ENCODE assay signal across 9 cellular contexts in genomic region chr4:143359794-143360193, GRCh38. TPM values are rescaled to one million over a fixed set of nuclear protein-coding genes. Genes with fewer than 3 reads are reported as not detected.
A peak's percentile ranks its signal among the peaks of the same experiment; 100 is the strongest.
DNase-seq lines count a peak whose midpoint lies in the region; ATAC-seq lines count a peak whose summit lies in the region.
"Had no signal": no experiment of that assay in that cellular context is flagged by ENCODE, and none has a peak within 500 bp of the region (broad histone marks: within the 10 kb centered on the region; RNA-seq: fewer than 3 reads in every experiment).

No MANE protein-coding gene starts in this region.

- H3K36me3 Mint-ChIP-seq in activated naive CD8-positive, alpha-beta T cell, result no peaks in the 10 kb centered on the region

- peak overlapping the region; percentile 46 for H3K4me3 Mint-ChIP-seq in activated naive CD8-positive, alpha-beta T cell

- H3K9me3 Mint-ChIP-seq in activated naive CD8-positive, alpha-beta T cell (ENCODE audit: low read depth), result no peaks in the 10 kb centered on the region

- peak; percentile 0 for ATAC-seq in HG02938 (IDR thresholded peaks at IDR 0.05; ENCODE audit: unreplicated experiment)

- peaks cover 22% of the 10 kb centered on the region for H3K4me1 Mint-ChIP-seq in activated naive CD8-positive, alpha-beta T cell (ENCODE audit: low read depth)

- peak overlapping the region; percentile 60 to 94 (median 84); a peak in 21 of 22 replicates for H3K27ac ChIP-seq in BLaER1 treated with 17β-estradiol and CSF1 and Interleukin-3, amounts not matched to agents 10 nM and 100 nM

- H3K36me3 ChIP-seq in BLaER1 treated with 17β-estradiol and CSF1 and Interleukin-3, amounts not matched to agents 10 nM and 100 nM, result peaks cover 0 to 18% (median 5%) of the 10 kb centered on the region in 11 experiments; a peak in 7 of 22 replicates
- no peaks in the 10 kb centered on the region for H3K36me3 ChIP-seq in mucosa of stomach (ENCODE audit: control insufficient read depth, insufficient read depth, low read length)

- H3K4me1 ChIP-seq in BLaER1 treated with 17β-estradiol and CSF1 and Interleukin-3, amounts not matched to agents 10 nM and 100 nM, result peaks cover 57 to 90% (median 79%) of the 10 kb centered on the region in 10 experiments
- H3K4me1 ChIP-seq in mucosa of stomach (ENCODE audit: control insufficient read depth, insufficient read depth, low read length), result peaks cover 41% of the 10 kb centered on the region

- H3K27ac Mint-ChIP-seq in activated naive CD8-positive, alpha-beta T cell, result peak overlapping the region; percentile 67

- DNase-seq in cerebellum (ENCODE audit: low spot score), result no peak
- no peak for DNase-seq in SKM-1 treated with dmso at 0.1 percent for 144 hours (lab: John Stamatoyannopoulos, UW; ENCODE audit: unreplicated experiment)
- no peak for DNase-seq in activated effector memory CD4-positive, alpha-beta T cell treated with anti-CD3 and anti-CD28 coated beads, Interleukin-2, amount 50 U/mL, for 16 hours
- DNase-seq in NCI-H1105 treated with DMSO at 0.1 percent for 48 hours (lab: John Stamatoyannopoulos, UW), result no peak
- DNase-seq: islet precursor cell had no signal

- H3K9me3 ChIP-seq in BLaER1 treated with 17β-estradiol and CSF1 and Interleukin-3, amounts not matched to agents 10 nM and 100 nM (replicated peaks in 1 of 11), result peaks cover 0 to 10% (median 0%) of the 10 kb centered on the region in 11 experiments; a peak in 4 of 22 replicates
- H3K9me3 ChIP-seq in mucosa of stomach (ENCODE audit: control insufficient read depth, low read length), result no peaks in the 10 kb centered on the region

- H3K4me3 ChIP-seq in BLaER1 treated with 17β-estradiol and CSF1 and Interleukin-3, amounts not matched to agents 10 nM and 100 nM, result peak overlapping the region in 4 of 10 experiments; percentile 16 to 40 (median 30); a peak in 4 of 20 replicates
- H3K4me3 ChIP-seq in mucosa of stomach (ENCODE audit: low read length), result peak overlapping the region; percentile 3

- peak overlapping the region; percentile 15 to 79 (median 62); a peak in 19 of 22 replicates for H3K9ac ChIP-seq in BLaER1 treated with 17β-estradiol and CSF1 and Interleukin-3, amounts not matched to agents 10 nM and 100 nM
- no peak overlapping the region for H3K9ac ChIP-seq in mucosa of stomach (ENCODE audit: low read length)

- peak overlapping the region; percentile 75 to 92 (median 83) for H3K4me2 ChIP-seq in BLaER1 treated with 17β-estradiol and CSF1 and Interleukin-3, amounts not matched to agents 10 nM and 100 nM

- H4K20me1 ChIP-seq in BLaER1 treated with 17β-estradiol and CSF1 and Interleukin-3, amounts not matched to agents 10 nM and 100 nM, result peaks cover 0 to 15% (median 0%) of the 10 kb centered on the region in 11 experiments; a peak in 8 of 22 replicates

- no peaks in the 10 kb centered on the region for H3K27me3 ChIP-seq in BLaER1 treated with 17β-estradiol and CSF1 and Interleukin-3, amounts not matched to agents 10 nM and 100 nM
- no peaks in the 10 kb centered on the region for H3K27me3 ChIP-seq in mucosa of stomach (ENCODE audit: control insufficient read depth, insufficient read depth, low read length)

- no peaks in the 10 kb centered on the region for H3K27me3 Mint-ChIP-seq in activated naive CD8-positive, alpha-beta T cell

RNA-seq across cellular contexts. Expression of gene GAB1, which starts 23.1 kb away (rescaled TPM):
- 65.7 TPM for total RNA-seq in cerebellum
